ENCODE assay signal across 22 cellular contexts in genomic region chr7:95589031-95589430, GRCh38. TPM values are rescaled to one million over a fixed set of nuclear protein-coding genes. Genes with fewer than 3 reads are reported as not detected.
A peak's percentile ranks its signal among the peaks of the same experiment; 100 is the strongest.
DNase-seq lines count a peak whose midpoint lies in the region; ATAC-seq and TF ChIP-seq lines count a peak whose summit lies in the region.
"Had no signal": no experiment of that assay in that cellular context is flagged by ENCODE, and none has a peak within 500 bp of the region (broad histone marks: within the 10 kb centered on the region; RNA-seq: fewer than 3 reads in every experiment).

No MANE protein-coding gene starts in this region.

- intact Hi-C loops in left ventricle myocardium superior (cut with micrococcal nuclease) (no loop called here), Right ventricle myocardium inferior (cut with DNase I) (no loop called here), spleen (cut with DNase I; ENCODE audit: low total_unique reads) (no loop called here), mucosa of descending colon (cut with DNase I, micrococcal nuclease) (no loop called here)
- intact Hi-C loops in activated T-helper 2 cell treated with anti-CD3 and anti-CD28 coated beads, Interferon-gamma antibody, Interleukin-2, Interleukin-4, amounts not matched to agents 10 μg/mL and 5 μg/mL and 100 μg/mL, durations not matched to agents 14 hours and 24 hours and 36 hours (cut with micrococcal nuclease) = no loop called here

- H3K4me1 ChIP-seq in spleen = peaks cover 0 to 68% (median 40%) of the 10 kb centered on the region in 6 donors
- no peaks in the 10 kb centered on the region for H3K4me1 ChIP-seq in mucosa of descending colon (ENCODE audit: low read depth)
- H3K4me1 ChIP-seq: colonic mucosa had no signal

- H3K36me3 ChIP-seq in spleen = peaks cover 0 to 100% (median 30%) of the 10 kb centered on the region in 6 donors
- no peaks in the 10 kb centered on the region for H3K36me3 ChIP-seq in mucosa of descending colon (ENCODE audit: low read depth)
- H3K36me3 ChIP-seq: BLaER1 treated with 17β-estradiol and CSF1 and Interleukin-3, amounts not matched to agents 10 nM and 100 nM; colonic mucosa had no signal

- no peak overlapping the region for H3K27ac Mint-ChIP-seq in activated T-helper 2 cell treated with anti-CD3 and anti-CD28 coated beads, Interferon-gamma antibody, Interleukin-2, Interleukin-4, amounts not matched to agents 10 μg/mL and 5 μg/mL and 100 μg/mL, durations not matched to agents 14 hours and 24 hours and 36 hours
- H3K27ac Mint-ChIP-seq: H9; natural killer cell treated with Interleukin-12 subunit alpha and Interleukin-12 subunit beta and Interleukin-15 and Interleukin-18, amount 100 ng/mL, for 72 hours had no signal

- TF ChIP-seq CTCF in spleen (IDR thresholded peaks at IDR 0.05 in 8 of 11, conservative IDR thresholded peaks at IDR 0.05 in 3 of 11) = no peak
- no peak for TF ChIP-seq CTCF in mucosa of descending colon (IDR thresholded peaks at IDR 0.05)

- no peaks in the 10 kb centered on the region for H3K9me3 Mint-ChIP-seq in activated T-helper 2 cell treated with anti-CD3 and anti-CD28 coated beads, Interferon-gamma antibody, Interleukin-2, Interleukin-4, amounts not matched to agents 10 μg/mL and 5 μg/mL and 100 μg/mL, durations not matched to agents 14 hours and 24 hours and 36 hours
- H3K9me3 Mint-ChIP-seq: H9; natural killer cell treated with Interleukin-12 subunit alpha and Interleukin-12 subunit beta and Interleukin-15 and Interleukin-18, amount 100 ng/mL, for 72 hours had no signal

- DNase-seq in left ventricle myocardium superior = no peak
- no peak for DNase-seq in Right ventricle myocardium inferior (ENCODE audit: missing footprints)
- DNase-seq in kidney tubule cell (ENCODE audit: low spot score) = peak; percentile 75
- DNase-seq in spleen = no peak
- DNase-seq in globus pallidus (ENCODE audit: low spot score) = no peak
- no peak for DNase-seq in mucosa of descending colon
- DNase-seq in amniotic stem cell (lab: John Stamatoyannopoulos, UW) = no peak
- no peak for DNase-seq in activated T-helper 2 cell treated with anti-CD3 and anti-CD28 coated beads, Interferon-gamma antibody, Interleukin-2, Interleukin-4, amounts not matched to agents 10 μg/mL and 5 μg/mL and 100 μg/mL, durations not matched to agents 14 hours and 24 hours and 36 hours (ENCODE audit: low spot score)
- DNase-seq: activated CD4-positive, alpha-beta T cell treated with anti-CD3 and anti-CD28 coated beads, Interleukin-2, amount 50 U/mL, for 1 hour; activated naive CD4-positive, alpha-beta T cell; colonic mucosa; DMS153; H9; IMR-90; NCI-H187; NCI-H510A treated with DMSO at 0.1 percent for 48 hours; SHP77 treated with DMSO at 0.1 percent for 48 hours; stimulated activated naive CD4-positive, alpha-beta T cell had no signal

- no peak for TF ChIP-seq POLR2A in spleen (IDR thresholded peaks at IDR 0.05)

- H3K27me3 Mint-ChIP-seq in activated T-helper 2 cell treated with anti-CD3 and anti-CD28 coated beads, Interferon-gamma antibody, Interleukin-2, Interleukin-4, amounts not matched to agents 10 μg/mL and 5 μg/mL and 100 μg/mL, durations not matched to agents 14 hours and 24 hours and 36 hours (ENCODE audit: low read depth) = peaks cover 2% of the 10 kb centered on the region
- H3K27me3 Mint-ChIP-seq: natural killer cell treated with Interleukin-12 subunit alpha and Interleukin-12 subunit beta and Interleukin-15 and Interleukin-18, amount 100 ng/mL, for 72 hours had no signal

- no peaks in the 10 kb centered on the region for H3K27me3 ChIP-seq in spleen (replicated peaks in 1 of 7)
- H3K27me3 ChIP-seq: BLaER1 treated with 17β-estradiol and CSF1 and Interleukin-3, amounts not matched to agents 10 nM and 100 nM; colonic mucosa had no signal

- H3K27ac ChIP-seq in spleen = peak overlapping the region in 5 of 8 donors; percentile 18 to 95 (median 93)
- H3K27ac ChIP-seq: BLaER1 treated with 17β-estradiol and CSF1 and Interleukin-3, amounts not matched to agents 10 nM and 100 nM; colonic mucosa; epithelial cell of prostate had no signal

- ATAC-seq in left ventricle myocardium superior = peak; percentile 1
- no peak for ATAC-seq in Right ventricle myocardium inferior
- ATAC-seq in mucosa of descending colon = no peak
- ATAC-seq: natural killer cell treated with Interleukin-12 subunit alpha and Interleukin-12 subunit beta and Interleukin-15 and Interleukin-18, amount 100 ng/mL, for 72 hours had no signal

- H3K4me3 ChIP-seq in spleen (peak overlapping the region in 4 of 8 donors; percentile 2 to 81 (median 43)), mucosa of descending colon (no peak overlapping the region)
- H3K4me3 ChIP-seq: BLaER1 treated with 17β-estradiol and CSF1 and Interleukin-3, amounts not matched to agents 10 nM and 100 nM; colonic mucosa had no signal

- no peaks in the 10 kb centered on the region for H3K9me3 ChIP-seq in spleen
- no peaks in the 10 kb centered on the region for H3K9me3 ChIP-seq in mucosa of descending colon
- H3K9me3 ChIP-seq: BLaER1 treated with 17β-estradiol and CSF1 and Interleukin-3, amounts not matched to agents 10 nM and 100 nM; colonic mucosa had no signal

- no peaks in the 10 kb centered on the region for H3K36me3 Mint-ChIP-seq in activated T-helper 2 cell treated with anti-CD3 and anti-CD28 coated beads, Interferon-gamma antibody, Interleukin-2, Interleukin-4, amounts not matched to agents 10 μg/mL and 5 μg/mL and 100 μg/mL, durations not matched to agents 14 hours and 24 hours and 36 hours (ENCODE audit: low read depth)
- H3K36me3 Mint-ChIP-seq: natural killer cell treated with Interleukin-12 subunit alpha and Interleukin-12 subunit beta and Interleukin-15 and Interleukin-18, amount 100 ng/mL, for 72 hours had no signal

- H3K4me3 Mint-ChIP-seq in activated T-helper 2 cell treated with anti-CD3 and anti-CD28 coated beads, Interferon-gamma antibody, Interleukin-2, Interleukin-4, amounts not matched to agents 10 μg/mL and 5 μg/mL and 100 μg/mL, durations not matched to agents 14 hours and 24 hours and 36 hours (ENCODE audit: low read depth) = no peak overlapping the region
- H3K4me3 Mint-ChIP-seq: H9; natural killer cell treated with Interleukin-12 subunit alpha and Interleukin-12 subunit beta and Interleukin-15 and Interleukin-18, amount 100 ng/mL, for 72 hours had no signal

- H3K4me1 Mint-ChIP-seq in activated T-helper 2 cell treated with anti-CD3 and anti-CD28 coated beads, Interferon-gamma antibody, Interleukin-2, Interleukin-4, amounts not matched to agents 10 μg/mL and 5 μg/mL and 100 μg/mL, durations not matched to agents 14 hours and 24 hours and 36 hours (ENCODE audit: low read depth) = no peaks in the 10 kb centered on the region

RNA-seq across cellular contexts. Expression of gene PDK4, which starts 7.3 kb away (rescaled TPM):
- total RNA-seq in left ventricle myocardium superior (289 TPM), Right ventricle myocardium inferior (431 TPM), spleen (1,000 to 10,000 TPM in 1 of 7 donors, 100 to 1,000 TPM in 4, 10 to 100 TPM in 2; 42.1 to 1,055 (median 252) TPM), mucosa of descending colon (100 to 1,000 TPM in 1 of 3 donors, 10 to 100 TPM in 2; 36.2 to 224 (median 50.6) TPM)
- polyA plus RNA-seq in spleen = 10 to 100 TPM; 21.1 to 48.9 (median 23.8) TPM
- total RNA-seq in activated T-helper 2 cell treated with anti-CD3 and anti-CD28 coated beads, Interferon-gamma antibody, Interleukin-2, Interleukin-4, amounts not matched to agents 10 μg/mL and 5 μg/mL and 100 μg/mL, durations not matched to agents 14 hours and 24 hours and 36 hours = not detected in 2 replicates
- total RNA-seq: H9; T-helper 1 cell treated with Interleukin-12 subunit alpha and Interleukin-12 subunit beta and Interleukin-4 antibody, amounts not matched to agents 30 ng/mL and 1 ng/mL, for 36 hours had no signal

Comparison
In these comparisons a context has a peak if more than half of its experiments do, and no peak if none do; other contexts are left out.
1. RNA of gene PDK4, which starts 7.3 kb away (total RNA-seq): 431 TPM in Right ventricle myocardium inferior (single experiment), 289 TPM in left ventricle myocardium superior (single experiment), 42.1 to 1,055 TPM in spleen and 36.2 to 224 TPM in mucosa of descending colon; not detected in activated T-helper 2 cell treated with anti-CD3 and anti-CD28 coated beads, Interferon-gamma antibody, Interleukin-2, Interleukin-4, amounts not matched to agents 10 μg/mL and 5 μg/mL and 100 μg/mL, durations not matched to agents 14 hours and 24 hours and 36 hours; every median in the first group is over 10 times any median in the second.